In the genomic region with DNA sequence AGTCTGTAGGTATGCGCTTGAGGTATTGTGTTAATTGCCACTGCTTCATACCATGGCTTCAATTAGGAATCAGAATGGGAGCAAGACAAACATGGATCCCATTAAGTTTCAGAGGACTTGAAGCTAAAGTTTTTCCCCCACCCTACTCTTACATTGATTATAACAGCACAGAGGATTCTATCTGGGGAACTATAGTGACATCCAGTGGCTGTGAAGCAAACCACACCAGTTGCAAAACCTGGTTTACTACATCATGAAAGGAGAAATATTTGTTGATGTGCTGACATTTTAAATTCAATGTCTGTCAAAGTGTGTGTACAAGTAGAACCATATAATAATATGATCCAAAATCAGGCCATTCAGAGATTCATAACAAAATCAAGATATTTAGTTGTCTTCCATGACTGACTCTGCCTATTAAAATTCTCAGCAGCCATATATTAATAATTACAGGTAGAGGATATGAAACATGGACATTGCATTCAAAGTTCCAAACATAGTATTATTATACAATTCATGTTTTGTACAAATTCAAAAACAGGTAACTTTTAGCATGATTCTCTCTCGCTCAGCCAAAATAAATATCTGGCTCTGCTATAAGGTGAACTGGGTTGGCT, we compare ENCODE assay signal across 7 cellular contexts.
DNase-seq lines count a peak whose midpoint lies in the region; ATAC-seq, FAIRE-seq and TF ChIP-seq lines count a peak whose summit lies in the region.

No MANE protein-coding gene starts in this region.

- H3K27me3 Mint-ChIP-seq in activated T-cell treated with anti-CD3 and anti-CD28 coated beads, Interleukin-2, amount 50 U/mL, for 72 hours (ENCODE audit: low read depth): no peaks in the 10 kb centered on the region

- no peaks in the 10 kb centered on the region for H3K36me3 ChIP-seq in K562 (ENCODE audit: control insufficient read depth, insufficient read depth, low read length)
- no peaks in the 10 kb centered on the region for H3K36me3 ChIP-seq in keratinocyte (ENCODE audit: control insufficient read depth in 2 of 2, extremely low read depth in 1 of 2, insufficient read depth in 2 of 2, low read length in 2 of 2)

- H3K4me1 ChIP-seq in K562 (replicated peaks in 1 of 2; ENCODE audit: control insufficient read depth in 2 of 2, insufficient read depth in 2 of 2, low read length in 2 of 2): no peaks in the 10 kb centered on the region
- no peaks in the 10 kb centered on the region for H3K4me1 ChIP-seq in keratinocyte (ENCODE audit: control insufficient read depth, extremely low read depth, insufficient read depth, low read length)

- H3K27ac ChIP-seq in K562 (ENCODE audit: extremely low read depth, low read depth, low read length) (no peak overlapping the region), keratinocyte (ENCODE audit: control insufficient read depth, insufficient read depth, low read length) (no peak overlapping the region)

- in situ Hi-C loops in K562 (cut with MboI): no loop called here

- no peak for TF ChIP-seq POLR2A in K562 (conservative IDR thresholded peaks at IDR 0.05)

- H3K79me2 ChIP-seq in K562 (ENCODE audit: control insufficient read depth, insufficient read depth, low read length): no peaks in the 10 kb centered on the region
- no peaks in the 10 kb centered on the region for H3K79me2 ChIP-seq in keratinocyte (ENCODE audit: control insufficient read depth, insufficient read depth, low read length)

- H3K9me3 ChIP-seq in K562 (replicated peaks; ENCODE audit: control insufficient read depth, insufficient read depth, low read depth, low read length) (no peaks in the 10 kb centered on the region), keratinocyte (ENCODE audit: control insufficient read depth, low read depth, low read length) (no peaks in the 10 kb centered on the region)

- dilution Hi-C loops in keratinocyte (cut with MboI; ENCODE audit: extremely low pct_ligation_motif_present, low sequenced_read_pairs): no loop called here

- intact Hi-C loops in K562 (cut with micrococcal nuclease): no loop called here

- no peaks in the 10 kb centered on the region for H3K9me1 ChIP-seq in K562 (ENCODE audit: control insufficient read depth, insufficient read depth, low read length)
- H3K9me1 ChIP-seq in keratinocyte (ENCODE audit: control insufficient read depth, extremely low read depth, insufficient read depth, low read length): no peaks in the 10 kb centered on the region

- H3K4me2 ChIP-seq in K562 (ENCODE audit: insufficient read depth, low read length): no peak overlapping the region
- H3K4me2 ChIP-seq in keratinocyte (ENCODE audit: control insufficient read depth, extremely low read depth, insufficient read depth, low read depth, low read length): no peak overlapping the region

- no peaks in the 10 kb centered on the region for H3K4me1 Mint-ChIP-seq in activated T-cell treated with anti-CD3 and anti-CD28 coated beads, Interleukin-2, amount 50 U/mL, for 72 hours (ENCODE audit: low read depth)

- H3K27me3 ChIP-seq in K562 (ENCODE audit: control insufficient read depth in 2 of 2, insufficient read depth in 2 of 2, low read length in 2 of 2) (no peaks in the 10 kb centered on the region), keratinocyte (ENCODE audit: control insufficient read depth, extremely low read depth, insufficient read depth, low read length) (no peaks in the 10 kb centered on the region)

- H2AFZ ChIP-seq in K562 (ENCODE audit: low read depth, low read length) (no peak overlapping the region), keratinocyte (ENCODE audit: control insufficient read depth, low read length) (no peak overlapping the region)

- H3K9ac ChIP-seq in K562 (ENCODE audit: insufficient read depth in 1 of 2, low read depth in 2 of 2, low read length in 2 of 2) (no peak overlapping the region), keratinocyte (ENCODE audit: control insufficient read depth, extremely low read depth, insufficient read depth, low read length) (no peak overlapping the region)

- WGBS in K562 (ENCODE audit: insufficient coverage, low coverage, missing lambda C conversion rate): 3% methylated on average over 2 of the region's 2 CpGs

- peak; percentile 83 for ATAC-seq in GM18502 (IDR thresholded peaks at IDR 0.05; ENCODE audit: poor library complexity, unreplicated experiment)
- peak; percentile 74 for ATAC-seq in HG02938 (IDR thresholded peaks at IDR 0.05; ENCODE audit: unreplicated experiment)
- no peak; the same call in 2 of the 3 replicates for ATAC-seq in K562
- ATAC-seq in activated T-cell treated with anti-CD3 and anti-CD28 coated beads, Interleukin-2, amount 50 U/mL, for 72 hours (replicated peaks in 1 of 2): no peak

- H4K20me1 ChIP-seq in K562 (replicated peaks; ENCODE audit: control insufficient read depth, insufficient read depth, low read length) (no peaks in the 10 kb centered on the region), keratinocyte (ENCODE audit: control insufficient read depth, extremely low read depth, insufficient read depth, low read length) (no peaks in the 10 kb centered on the region)

- POLR2A ChIA-PET in K562 (lab: Yijun Ruan, JAX): no interaction called here

- no peak for TF ChIP-seq EP300 in K562 (IDR thresholded peaks at IDR 0.05; ENCODE audit: low read length)

- H3K4me3 Mint-ChIP-seq in activated T-cell treated with anti-CD3 and anti-CD28 coated beads, Interleukin-2, amount 50 U/mL, for 72 hours: no peak overlapping the region

- FAIRE-seq in K562 (lab: Jason Lieb, UNC) (no peak), keratinocyte (lab: Jason Lieb, UNC) (peak; percentile 92)

- H3K4me3 ChIP-seq in K562: no peak overlapping the region
- H3K4me3 ChIP-seq in keratinocyte (ENCODE audit: control insufficient read depth in 2 of 3, extremely low read depth in 1 of 3, insufficient read depth in 2 of 3, low read depth in 1 of 3, low read length in 3 of 3): no peak overlapping the region

- H3K27ac Mint-ChIP-seq in activated T-cell treated with anti-CD3 and anti-CD28 coated beads, Interleukin-2, amount 50 U/mL, for 72 hours: no peak overlapping the region

- TF ChIP-seq CTCF in K562 (IDR thresholded peaks at IDR 0.05 in 2 of 3, conservative IDR thresholded peaks at IDR 0.05 in 1 of 3; ENCODE audit: insufficient read depth in 2 of 3, low read depth in 1 of 3, low read length in 3 of 3): peak in 2 of 3 experiments; percentile 30 to 33; a peak in 2 of 6 replicates
- TF ChIP-seq CTCF in keratinocyte (optimal IDR thresholded peaks at IDR 0.05 in 1 of 3, IDR thresholded peaks at IDR 0.05 in 1 of 3, conservative IDR thresholded peaks at IDR 0.05 in 1 of 3; ENCODE audit: extremely low read depth in 1 of 3, insufficient read depth in 2 of 3, low read length in 3 of 3): peak; percentile 52 to 68 (median 61)

- peak; percentile 15 for DNase-seq in NCI-H2171 (lab: John Stamatoyannopoulos, UW)
- peak in 2 of 4 experiments; percentile 10 to 11 for DNase-seq in K562 (ENCODE audit: extremely low read depth in 1 of 4, low spot score in 3 of 4)
- DNase-seq in keratinocyte (ENCODE audit: low read depth, low spot score): no peak
- no peak for DNase-seq in activated CD4-positive, alpha-beta T cell treated with anti-CD3 and anti-CD28 coated beads for 4 hours
- no peak for DNase-seq in activated T-cell treated with anti-CD3 and anti-CD28 coated beads, Interleukin-2, amount 50 U/mL, for 72 hours

- CTCF ChIA-PET in K562 (lab: Yijun Ruan, JAX; ENCODE audit: low intra/inter-chr PET ratio): no interaction called here

- TF ChIP-seq RAD21 in K562 (CRISPR knock-in tag; conservative IDR thresholded peaks at IDR 0.05 in 1 of 2, IDR thresholded peaks at IDR 0.05 in 1 of 2): peak; percentile 17 to 59; a peak in 3 of 4 replicates

- BruUV-seq in K562 (replicated peaks; lab: Mats Ljungman, UMichigan): no TSS peak

- no peaks in the 10 kb centered on the region for H3K36me3 Mint-ChIP-seq in activated T-cell treated with anti-CD3 and anti-CD28 coated beads, Interleukin-2, amount 50 U/mL, for 72 hours (ENCODE audit: insufficient read depth in 2 of 2)

- H3K9me3 Mint-ChIP-seq in activated T-cell treated with anti-CD3 and anti-CD28 coated beads, Interleukin-2, amount 50 U/mL, for 72 hours: no peaks in the 10 kb centered on the region

TF ChIP-seq in K562, 482 proteins besides CTCF, POLR2A, EP300 and RAD21 (continues in another document):
- TF ChIP-seq ILK (tag; IDR thresholded peaks at IDR 0.05; ENCODE audit: borderline replicate concordance, low read depth): no peak
- no peak for TF ChIP-seq SMARCA4 (IDR thresholded peaks at IDR 0.05)
- TF ChIP-seq, protein P1, sequence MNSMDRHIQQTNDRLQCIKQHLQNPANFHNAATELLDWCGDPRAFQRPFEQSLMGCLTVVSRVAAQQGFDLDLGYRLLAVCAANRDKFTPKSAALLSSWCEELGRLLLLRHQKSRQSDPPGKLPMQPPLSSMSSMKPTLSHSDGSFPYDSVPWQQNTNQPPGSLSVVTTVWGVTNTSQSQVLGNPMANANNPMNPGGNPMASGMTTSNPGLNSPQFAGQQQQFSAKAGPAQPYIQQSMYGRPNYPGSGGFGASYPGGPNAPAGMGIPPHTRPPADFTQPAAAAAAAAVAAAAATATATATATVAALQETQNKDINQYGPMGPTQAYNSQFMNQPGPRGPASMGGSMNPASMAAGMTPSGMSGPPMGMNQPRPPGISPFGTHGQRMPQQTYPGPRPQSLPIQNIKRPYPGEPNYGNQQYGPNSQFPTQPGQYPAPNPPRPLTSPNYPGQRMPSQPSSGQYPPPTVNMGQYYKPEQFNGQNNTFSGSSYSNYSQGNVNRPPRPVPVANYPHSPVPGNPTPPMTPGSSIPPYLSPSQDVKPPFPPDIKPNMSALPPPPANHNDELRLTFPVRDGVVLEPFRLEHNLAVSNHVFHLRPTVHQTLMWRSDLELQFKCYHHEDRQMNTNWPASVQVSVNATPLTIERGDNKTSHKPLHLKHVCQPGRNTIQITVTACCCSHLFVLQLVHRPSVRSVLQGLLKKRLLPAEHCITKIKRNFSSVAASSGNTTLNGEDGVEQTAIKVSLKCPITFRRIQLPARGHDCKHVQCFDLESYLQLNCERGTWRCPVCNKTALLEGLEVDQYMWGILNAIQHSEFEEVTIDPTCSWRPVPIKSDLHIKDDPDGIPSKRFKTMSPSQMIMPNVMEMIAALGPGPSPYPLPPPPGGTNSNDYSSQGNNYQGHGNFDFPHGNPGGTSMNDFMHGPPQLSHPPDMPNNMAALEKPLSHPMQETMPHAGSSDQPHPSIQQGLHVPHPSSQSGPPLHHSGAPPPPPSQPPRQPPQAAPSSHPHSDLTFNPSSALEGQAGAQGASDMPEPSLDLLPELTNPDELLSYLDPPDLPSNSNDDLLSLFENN (IDR thresholded peaks at IDR 0.05; ENCODE audit: low read depth in 2 of 2, low read length in 2 of 2): no peak
- no peak for TF ChIP-seq RBM17 (IDR thresholded peaks at IDR 0.05; ENCODE audit: borderline replicate concordance, low read depth, low read length)
- no peak for TF ChIP-seq HNRNPUL1 (IDR thresholded peaks at IDR 0.05; ENCODE audit: low read length)
- no peak for TF ChIP-seq ETS2 (tag; IDR thresholded peaks at IDR 0.05; ENCODE audit: borderline replicate concordance, poor library complexity, severe bottlenecking)

Comparison
In these comparisons a context has a peak if more than half of its experiments do, and no peak if none do; other contexts are left out.
1. ATAC-seq: peak in GM18502 (single experiment) and HG02938 (single experiment); none in K562 (single experiment) and activated T-cell treated with anti-CD3 and anti-CD28 coated beads, Interleukin-2, amount 50 U/mL, for 72 hours (0 of 2).